ENCODE assay signal across 18 cellular contexts in the genomic region with DNA sequence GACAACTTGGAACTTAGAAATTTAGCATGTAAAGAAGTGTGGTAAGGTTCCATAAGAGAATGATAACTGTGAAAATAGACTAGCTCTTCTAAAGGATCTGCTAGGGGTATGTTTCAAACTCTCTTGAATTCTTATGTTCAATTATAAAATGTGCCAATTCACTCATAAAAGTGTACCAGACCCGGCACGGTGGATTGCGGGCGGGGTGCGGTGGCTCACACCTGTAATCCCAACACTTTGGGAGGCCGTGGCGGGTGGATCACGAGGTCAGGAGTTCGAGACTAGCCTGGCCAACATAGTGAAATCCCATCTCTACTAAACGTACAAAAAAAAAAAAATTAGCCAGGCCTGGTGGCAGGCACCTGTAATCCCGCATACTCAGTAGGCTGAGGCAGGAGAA.
DNase-seq lines count a peak whose midpoint lies in the region; ATAC-seq, FAIRE-seq and TF ChIP-seq lines count a peak whose summit lies in the region.
"Had no signal": no experiment of that assay in that cellular context is flagged by ENCODE, and none has a peak within 500 bp of the region (broad histone marks: within the 10 kb centered on the region; RNA-seq: fewer than 3 reads in every experiment).

No MANE protein-coding gene starts in this region.

- TF ChIP-seq EP300 in K562 (IDR thresholded peaks at IDR 0.05; ENCODE audit: low read length), result no peak

- H3K4me3 ChIP-seq in right atrium auricular region, result no peak overlapping the region
- no peak overlapping the region for H3K4me3 ChIP-seq in K562
- no peak overlapping the region for H3K4me3 ChIP-seq in lung
- no peak overlapping the region for H3K4me3 ChIP-seq in tibial artery
- H3K4me3 ChIP-seq: SK-N-MC had no signal

- no peak for TF ChIP-seq CTCF in right atrium auricular region (IDR thresholded peaks at IDR 0.05)
- TF ChIP-seq CTCF in K562 (IDR thresholded peaks at IDR 0.05 in 2 of 3, conservative IDR thresholded peaks at IDR 0.05 in 1 of 3; ENCODE audit: insufficient read depth in 2 of 3, low read depth in 1 of 3, low read length in 3 of 3), result no peak
- no peak for TF ChIP-seq CTCF in lung (IDR thresholded peaks at IDR 0.05; ENCODE audit: control extremely low read depth, extremely low read depth)
- no peak for TF ChIP-seq CTCF in tibial artery (IDR thresholded peaks at IDR 0.05)

- intact Hi-C loops in Right ventricle myocardium inferior (cut with DNase I) (no loop called here), K562 (cut with micrococcal nuclease) (no loop called here), tibial artery (cut with DNase I; ENCODE audit: low total_unique reads) (no loop called here)

- ATAC-seq in Right ventricle myocardium inferior (no peak), K562 (no peak), lung (ENCODE audit: insufficient read depth, low FRiP score) (no peak), GM21423 (IDR thresholded peaks at IDR 0.05; ENCODE audit: unreplicated experiment) (no peak), HG02981 (IDR thresholded peaks at IDR 0.05; ENCODE audit: unreplicated experiment) (no peak), GM21447 (IDR thresholded peaks at IDR 0.05; ENCODE audit: unreplicated experiment) (no peak)
- ATAC-seq: HCT116 had no signal

- no peak overlapping the region for H2AFZ ChIP-seq in K562 (ENCODE audit: low read depth, low read length)

- H3K27me3 ChIP-seq in right atrium auricular region (no peaks in the 10 kb centered on the region), K562 (ENCODE audit: control insufficient read depth in 2 of 2, insufficient read depth in 2 of 2, low read length in 2 of 2) (no peaks in the 10 kb centered on the region), lung (ENCODE audit: control insufficient read depth, insufficient read depth) (no peaks in the 10 kb centered on the region), tibial artery (no peaks in the 10 kb centered on the region)

- no peak for DNase-seq in right atrium auricular region (ENCODE audit: low spot score)
- no peak for DNase-seq in Right ventricle myocardium inferior (ENCODE audit: missing footprints)
- DNase-seq in K562 (ENCODE audit: extremely low read depth in 1 of 4, low spot score in 3 of 4), result no peak
- DNase-seq in lung (ENCODE audit: low spot score), result no peak
- DNase-seq in tibial artery, result no peak
- DNase-seq: ACHN, AML-193, COR-L47, DMS53, NCI-H1436 treated with DMSO at 0.1 percent for 48 hours, NCI-H2029 treated with DMSO at 0.1 percent for 48 hours, NCI-H510A, NCI-H774 had no signal

- H3K9me1 ChIP-seq in K562 (ENCODE audit: control insufficient read depth, insufficient read depth, low read length), result no peaks in the 10 kb centered on the region

- H3K27ac ChIP-seq in right atrium auricular region (peak overlapping the region; percentile 25 to 59), K562 (ENCODE audit: extremely low read depth, low read depth, low read length) (no peak overlapping the region), lung (ENCODE audit: low read depth in 1 of 2, low read length in 1 of 2) (peak overlapping the region; percentile 17 to 49), tibial artery (peak overlapping the region; percentile 37)

- no peak for TF ChIP-seq RAD21 in K562 (CRISPR knock-in tag; conservative IDR thresholded peaks at IDR 0.05 in 1 of 2, IDR thresholded peaks at IDR 0.05 in 1 of 2)

- H3K9ac ChIP-seq in K562 (ENCODE audit: insufficient read depth in 1 of 2, low read depth in 2 of 2, low read length in 2 of 2), result no peak overlapping the region

- 18% methylated on average over 11 of the region's 11 CpGs for WGBS in K562 (ENCODE audit: insufficient coverage, low coverage, missing lambda C conversion rate)
- 90% methylated on average over 11 of the region's 11 CpGs for WGBS in lung, 2 donors

- no peak overlapping the region for H3K4me2 ChIP-seq in K562 (ENCODE audit: insufficient read depth, low read length)

- H4K20me1 ChIP-seq in K562 (replicated peaks; ENCODE audit: control insufficient read depth, insufficient read depth, low read length), result no peaks in the 10 kb centered on the region

- H3K9me3 ChIP-seq in right atrium auricular region, result peaks cover 0 to 6% of the 10 kb centered on the region in 2 donors
- H3K9me3 ChIP-seq in K562 (replicated peaks; ENCODE audit: control insufficient read depth, insufficient read depth, low read depth, low read length), result no peaks in the 10 kb centered on the region
- no peaks in the 10 kb centered on the region for H3K9me3 ChIP-seq in lung (ENCODE audit: control insufficient read depth in 2 of 2, insufficient read depth in 1 of 2, low read length in 1 of 2)
- H3K9me3 ChIP-seq in tibial artery, result no peaks in the 10 kb centered on the region

- CTCF ChIA-PET in K562 (lab: Yijun Ruan, JAX; ENCODE audit: low intra/inter-chr PET ratio), result no interaction called here

- TF ChIP-seq POLR2A in K562 (conservative IDR thresholded peaks at IDR 0.05), result no peak

- H3K4me1 ChIP-seq in right atrium auricular region (peaks cover 0 to 35% of the 10 kb centered on the region in 2 donors), K562 (replicated peaks in 1 of 2; ENCODE audit: control insufficient read depth in 2 of 2, insufficient read depth in 2 of 2, low read length in 2 of 2) (no peaks in the 10 kb centered on the region; a peak in 1 of 5 replicates), lung (ENCODE audit: control insufficient read depth in 2 of 2, insufficient read depth in 2 of 2, low read length in 2 of 2) (peaks cover 2 to 15% of the 10 kb centered on the region in 2 donors), tibial artery (peaks cover 0 to 34% (median 9%) of the 10 kb centered on the region in 4 donors)

- no peaks in the 10 kb centered on the region for H3K36me3 ChIP-seq in right atrium auricular region
- no peaks in the 10 kb centered on the region for H3K36me3 ChIP-seq in K562 (ENCODE audit: control insufficient read depth, insufficient read depth, low read length)
- no peaks in the 10 kb centered on the region for H3K36me3 ChIP-seq in lung (ENCODE audit: control insufficient read depth in 2 of 2, insufficient read depth in 2 of 2, low read length in 2 of 2)
- no peaks in the 10 kb centered on the region for H3K36me3 ChIP-seq in tibial artery

- no peaks in the 10 kb centered on the region for H3K79me2 ChIP-seq in K562 (ENCODE audit: control insufficient read depth, insufficient read depth, low read length)

- no TSS peak for BruUV-seq in K562 (replicated peaks; lab: Mats Ljungman, UMichigan)

- no peak for FAIRE-seq in K562 (lab: Jason Lieb, UNC)

- in situ Hi-C loops in K562 (cut with MboI), result no loop called here

- POLR2A ChIA-PET in K562 (lab: Yijun Ruan, JAX), result no interaction called here

TF ChIP-seq in K562, 482 proteins besides CTCF, POLR2A, EP300 and RAD21:
- TF ChIP-seq ELF2 (CRISPR knock-in tag; IDR thresholded peaks at IDR 0.05) (peak; percentile 49; the same call in 1 of the 2 replicates), ZNF121 (CRISPR knock-in tag; conservative IDR thresholded peaks at IDR 0.05) (no peak)
